In genomic region chr13:48333976-48334375, GRCh38 we compare ENCODE assay signal across 14 cellular contexts. TPM values are rescaled to one million over a fixed set of nuclear protein-coding genes. Genes with fewer than 3 reads are reported as not detected.
DNase-seq lines count a peak whose midpoint lies in the region; FAIRE-seq and TF ChIP-seq lines count a peak whose summit lies in the region.
"Had no signal": no experiment of that assay in that cellular context is flagged by ENCODE, and none has a peak within 500 bp of the region (broad histone marks: within the 10 kb centered on the region; RNA-seq: fewer than 3 reads in every experiment).

No MANE protein-coding gene starts in this region.

- no peak for TF ChIP-seq CTCF in AG10803 (conservative IDR thresholded peaks at IDR 0.05; ENCODE audit: low read length)
- TF ChIP-seq CTCF in bronchial epithelial cell (IDR thresholded peaks at IDR 0.05; ENCODE audit: insufficient read depth, low read length, severe bottlenecking), result no peak
- TF ChIP-seq CTCF in GM20000 (IDR thresholded peaks at IDR 0.05; ENCODE audit: extremely low read depth, missing control alignments), result no peak
- TF ChIP-seq CTCF in tibial nerve (IDR thresholded peaks at IDR 0.05), result no peak
- no peak for TF ChIP-seq CTCF in brain microvascular endothelial cell (IDR thresholded peaks at IDR 0.05; ENCODE audit: low read depth, low read length, missing control alignments)

- H3K36me3 ChIP-seq in bronchial epithelial cell (ENCODE audit: control insufficient read depth, insufficient read depth, low read length) (no peaks in the 10 kb centered on the region), tibial nerve (peaks cover 0 to 6% (median 0%) of the 10 kb centered on the region in 3 donors), brain microvascular endothelial cell (replicated peaks) (no peaks in the 10 kb centered on the region)

- no peak overlapping the region for H3K27ac ChIP-seq in tibial nerve
- no peak overlapping the region for H3K27ac ChIP-seq in brain microvascular endothelial cell

- WGBS in tibial nerve, 2 donors, result 78 to 92% methylated on average over 1 of the region's 1 CpG

- H3K4me1 ChIP-seq in tibial nerve, result peaks cover 0 to 21% (median 0%) of the 10 kb centered on the region in 4 donors

- peaks cover 0 to 9% (median 0%) of the 10 kb centered on the region in 4 donors for H3K9me3 ChIP-seq in tibial nerve

- FAIRE-seq in bronchial epithelial cell (lab: Jason Lieb, UNC), result no peak

- DNase-seq in AG10803 (ENCODE audit: low read depth) (peak; percentile 60), HPDE6-E6E7 (ENCODE audit: extremely low spot score) (peak; percentile 1), bronchial epithelial cell (ENCODE audit: low read depth) (peak; percentile 95), kidney tubule cell (ENCODE audit: low spot score) (peak; percentile 46), GM20000 (ENCODE audit: low spot score) (no peak), tibial nerve (ENCODE audit: low spot score in 2 of 2) (no peak), brain microvascular endothelial cell (no peak), superior temporal gyrus (ENCODE audit: extremely low spot score) (no peak)
- DNase-seq: activated effector memory CD4-positive, alpha-beta T cell treated with anti-CD3 and anti-CD28 coated beads, Interleukin-2, amount 50 U/mL, for 16 hours; H7; NCI-H1048; stimulated activated CD4-positive, alpha-beta T cell treated with anti-CD3 and anti-CD28 coated beads, Interleukin-4, amount 100 ng/mL, for 24 hours; stimulated activated naive B cell treated with anti-CD40 and anti-IgM and Interleukin-4, amounts not matched to agents 10 μg/mL and 1 μg/mL and 100 μg/mL, for 72 hours had no signal

- H3K4me3 ChIP-seq in AG10803 (ENCODE audit: low read length) (no peak overlapping the region), bronchial epithelial cell (ENCODE audit: low read depth, low read length) (no peak overlapping the region), tibial nerve (no peak overlapping the region), brain microvascular endothelial cell (ENCODE audit: low read depth, low read length) (no peak overlapping the region)
- H3K4me3 ChIP-seq: BLaER1 treated with 17β-estradiol and CSF1 and Interleukin-3, amounts not matched to agents 10 nM and 100 nM had no signal

- in situ Hi-C loops in brain microvascular endothelial cell (cut with HindIII; ENCODE audit: low pct_ligation_motif_present, low sequenced_read_pairs), result no loop called here

- no peak for TF ChIP-seq POLR2A in tibial nerve (IDR thresholded peaks at IDR 0.05)

- H3K27me3 ChIP-seq in bronchial epithelial cell (ENCODE audit: control insufficient read depth, insufficient read depth, low read length) (no peaks in the 10 kb centered on the region), tibial nerve (no peaks in the 10 kb centered on the region), brain microvascular endothelial cell (replicated peaks) (no peaks in the 10 kb centered on the region)
- H3K27me3 ChIP-seq: BLaER1 treated with 17β-estradiol and CSF1 and Interleukin-3, amounts not matched to agents 10 nM and 100 nM had no signal

- no peak for TF ChIP-seq EP300 in tibial nerve (IDR thresholded peaks at IDR 0.05)

RNA-seq across cellular contexts. Expression of gene RB1, which starts 30.4 kb away (rescaled TPM):
- total RNA-seq in bronchial epithelial cell (12.4 and 20.1 TPM in 2 replicates), tibial nerve (10 to 100 TPM; 31.0 to 59.7 (median 45.1) TPM)

Comparison
In these comparisons a context has a peak if more than half of its experiments do, and no peak if none do; other contexts are left out.
1. DNase-seq: peak in AG10803 (single experiment), HPDE6-E6E7 (single experiment), bronchial epithelial cell (single experiment) and kidney tubule cell (single experiment); none in GM20000 (single experiment), tibial nerve (0 of 2), brain microvascular endothelial cell (single experiment) and superior temporal gyrus (single experiment).